ENCODE assay signal across 19 cellular contexts in genomic region chr3:75180945-75181298, GRCh38.
DNase-seq lines count a peak whose midpoint lies in the region; ATAC-seq, FAIRE-seq and TF ChIP-seq lines count a peak whose summit lies in the region.
"Had no signal": no experiment of that assay in that cellular context is flagged by ENCODE, and none has a peak within 500 bp of the region (broad histone marks: within the 10 kb centered on the region; RNA-seq: fewer than 3 reads in every experiment).

No MANE protein-coding gene starts in this region.

- H3K9me3 ChIP-seq in breast epithelium = no peaks in the 10 kb centered on the region
- no peaks in the 10 kb centered on the region for H3K9me3 ChIP-seq in astrocyte (ENCODE audit: insufficient read depth, low read depth, low read length)
- no peaks in the 10 kb centered on the region for H3K9me3 ChIP-seq in CD8-positive, alpha-beta memory T cell (ENCODE audit: low read length)

- no peak overlapping the region for H2AFZ ChIP-seq in astrocyte (ENCODE audit: low read depth, low read length)

- intact Hi-C loops in MCF 10A (cut with micrococcal nuclease) = no loop called here
- intact Hi-C loops in breast epithelium (cut with DNase I; ENCODE audit: low total_unique reads) = no loop called here

- peak; percentile 5 for DNase-seq in MCF 10A (ENCODE audit: unreplicated experiment)
- no peak for DNase-seq in breast epithelium (ENCODE audit: low spot score in 2 of 2)
- DNase-seq in astrocyte (ENCODE audit: low read depth) = no peak
- no peak for DNase-seq in CD8-positive, alpha-beta memory T cell
- DNase-seq in RWPE1 (ENCODE audit: low spot score) = no peak
- no peak for DNase-seq in DMS53 treated with DMSO at 0.1 percent for 48 hours (lab: John Stamatoyannopoulos, UW; ENCODE audit: unreplicated experiment)
- DNase-seq: CD4-positive, CD25-positive, alpha-beta regulatory T cell; DMS153; NCI-H1436; NCI-H1930; NCI-H345; NCI-H526 had no signal

- no peak for TF ChIP-seq POLR2A in breast epithelium (IDR thresholded peaks at IDR 0.05)

- H3K27ac Mint-ChIP-seq in MCF 10A (ENCODE audit: low read depth, unreplicated experiment) (no peak overlapping the region), astrocyte (ENCODE audit: unreplicated experiment) (peak overlapping the region; percentile 30)
- H3K27ac Mint-ChIP-seq in CD8-positive, alpha-beta memory T cell = no peak overlapping the region
- H3K27ac Mint-ChIP-seq: CD4-positive, CD25-positive, alpha-beta regulatory T cell had no signal

- no peak for TF ChIP-seq CTCF in MCF 10A (IDR thresholded peaks at IDR 0.05; ENCODE audit: unreplicated experiment)
- TF ChIP-seq CTCF in breast epithelium (IDR thresholded peaks at IDR 0.05) = no peak
- no peak for TF ChIP-seq CTCF in astrocyte (IDR thresholded peaks at IDR 0.05; ENCODE audit: insufficient read depth, low read depth, low read length)
- TF ChIP-seq CTCF in RWPE1 (conservative IDR thresholded peaks at IDR 0.05; ENCODE audit: low read depth) = no peak

- no peak for FAIRE-seq in astrocyte (lab: Jason Lieb, UNC)

- H3K79me2 ChIP-seq in astrocyte (ENCODE audit: insufficient read depth, low read length) = no peaks in the 10 kb centered on the region

- POLR2A ChIA-PET in MCF 10A (lab: Yijun Ruan, JAX) (no interaction called here), RWPE1 (lab: Yijun Ruan, JAX; ENCODE audit: low non-redundant PET) (no interaction called here)
- POLR2A ChIA-PET in CD8-positive, alpha-beta memory T cell (lab: Charles Lee) = no interaction called here

- H3K4me3 Mint-ChIP-seq in MCF 10A (ENCODE audit: unreplicated experiment) (no peak overlapping the region), astrocyte (ENCODE audit: unreplicated experiment) (no peak overlapping the region)
- no peak overlapping the region for H3K4me3 Mint-ChIP-seq in CD8-positive, alpha-beta memory T cell
- H3K4me3 Mint-ChIP-seq: CD4-positive, CD25-positive, alpha-beta regulatory T cell had no signal

- H3K36me3 Mint-ChIP-seq in MCF 10A (ENCODE audit: insufficient read depth, unreplicated experiment) (no peaks in the 10 kb centered on the region), astrocyte (ENCODE audit: low read depth, unreplicated experiment) (no peaks in the 10 kb centered on the region)
- H3K36me3 Mint-ChIP-seq in CD8-positive, alpha-beta memory T cell = no peaks in the 10 kb centered on the region
- H3K36me3 Mint-ChIP-seq: CD4-positive, CD25-positive, alpha-beta regulatory T cell had no signal

- no peak overlapping the region for H3K27ac ChIP-seq in breast epithelium
- H3K27ac ChIP-seq in astrocyte (ENCODE audit: low read depth, low read length) = no peak overlapping the region
- H3K27ac ChIP-seq in CD8-positive, alpha-beta memory T cell (ENCODE audit: low read depth, low read length) = no peak overlapping the region
- no peak overlapping the region for H3K27ac ChIP-seq in RWPE1
- H3K27ac ChIP-seq: 22Rv1, KMS-11 had no signal

- ATAC-seq in HG02852 (IDR thresholded peaks at IDR 0.05; ENCODE audit: unreplicated experiment) (peak; percentile 24), GM18502 (IDR thresholded peaks at IDR 0.05; ENCODE audit: poor library complexity, unreplicated experiment) (no peak)
- ATAC-seq: HCT116, Panc1, Right ventricle myocardium inferior had no signal

- H3K36me3 ChIP-seq in breast epithelium (no peaks in the 10 kb centered on the region), astrocyte (ENCODE audit: insufficient read depth, low read length) (no peaks in the 10 kb centered on the region)
- no peaks in the 10 kb centered on the region for H3K36me3 ChIP-seq in CD8-positive, alpha-beta memory T cell (ENCODE audit: insufficient read depth, low read length)

- H3K4me1 ChIP-seq in breast epithelium (no peaks in the 10 kb centered on the region), astrocyte (ENCODE audit: insufficient read depth, low read length) (no peaks in the 10 kb centered on the region)
- no peaks in the 10 kb centered on the region for H3K4me1 ChIP-seq in CD8-positive, alpha-beta memory T cell (ENCODE audit: insufficient read depth, low read length)

- no peak overlapping the region for H3K4me2 ChIP-seq in astrocyte (ENCODE audit: low read length)
- H3K4me2 ChIP-seq: KMS-11 had no signal

- H3K4me3 ChIP-seq in breast epithelium = no peak overlapping the region
- H3K4me3 ChIP-seq in astrocyte (ENCODE audit: insufficient read depth, low read depth, low read length) = no peak overlapping the region
- H3K4me3 ChIP-seq in CD8-positive, alpha-beta memory T cell (ENCODE audit: low read length) = no peak overlapping the region

- H4K20me1 ChIP-seq in astrocyte (ENCODE audit: insufficient read depth, low read length) = no peaks in the 10 kb centered on the region

- H3K9me3 Mint-ChIP-seq in MCF 10A (ENCODE audit: unreplicated experiment) = no peaks in the 10 kb centered on the region
- no peaks in the 10 kb centered on the region for H3K9me3 Mint-ChIP-seq in astrocyte (ENCODE audit: unreplicated experiment)
- H3K9me3 Mint-ChIP-seq in CD8-positive, alpha-beta memory T cell = peaks cover 0 to 2% (median 0%) of the 10 kb centered on the region in 5 donors

- H3K4me1 Mint-ChIP-seq in MCF 10A (ENCODE audit: insufficient read depth, unreplicated experiment) = no peaks in the 10 kb centered on the region
- peaks cover 14% of the 10 kb centered on the region for H3K4me1 Mint-ChIP-seq in astrocyte (ENCODE audit: low read depth, unreplicated experiment)
- no peaks in the 10 kb centered on the region for H3K4me1 Mint-ChIP-seq in CD8-positive, alpha-beta memory T cell
- H3K4me1 Mint-ChIP-seq: CD4-positive, CD25-positive, alpha-beta regulatory T cell had no signal

- H3K27me3 ChIP-seq in breast epithelium (no peaks in the 10 kb centered on the region), astrocyte (ENCODE audit: insufficient read depth, low read length) (no peaks in the 10 kb centered on the region)
- H3K27me3 ChIP-seq in CD8-positive, alpha-beta memory T cell (ENCODE audit: insufficient read depth, low read length, poor library complexity, severe bottlenecking) = no peaks in the 10 kb centered on the region

- BruUV-seq in MCF 10A (replicated peaks; lab: Mats Ljungman, UMichigan) = no TSS peak

- H3K9ac ChIP-seq in astrocyte (ENCODE audit: low read length) = no peak overlapping the region
- H3K9ac ChIP-seq: KMS-11 had no signal

- CTCF ChIA-PET in MCF 10A (lab: Yijun Ruan, JAX) = interaction anchor here (1.0 to 2.2 kb wide), 2 partner anchors 11 to 23 kb away, joined by 3 to 8 read pairs; no protein-coding TSS in a partner anchor
- CTCF ChIA-PET in CD8-positive, alpha-beta memory T cell (lab: Charles Lee) = no interaction called here
- CTCF ChIA-PET in RWPE1 (lab: Yijun Ruan, JAX) = no interaction called here

- H3K27me3 Mint-ChIP-seq in MCF 10A (ENCODE audit: insufficient read depth, unreplicated experiment) = peaks cover 13% of the 10 kb centered on the region
- H3K27me3 Mint-ChIP-seq in astrocyte (ENCODE audit: low read depth, unreplicated experiment) = no peaks in the 10 kb centered on the region
- no peaks in the 10 kb centered on the region for H3K27me3 Mint-ChIP-seq in CD8-positive, alpha-beta memory T cell
